In genomic region chr10:48234807-48235206, GRCh38 we compare ENCODE assay signal across 1 cellular context.
TF ChIP-seq lines count a peak whose summit lies in the region.

No MANE protein-coding gene starts in this region.

TF ChIP-seq in H1, 55 proteins besides CTCF, POLR2A, EP300 and RAD21 (continued from another document):
- TF ChIP-seq E2F6 (IDR thresholded peaks at IDR 0.05) (no peak), HDAC2 (IDR thresholded peaks at IDR 0.05; ENCODE audit: borderline replicate concordance in 1 of 2, low read depth in 2 of 2, low read length in 2 of 2) (no peak), KDM5A (IDR thresholded peaks at IDR 0.05; ENCODE audit: low read length) (no peak), CBX8 (IDR thresholded peaks at IDR 0.05; ENCODE audit: borderline replicate concordance, low read depth, low read length) (no peak), SIX5 (IDR thresholded peaks at IDR 0.05; ENCODE audit: low read depth, low read length) (no peak), NANOG (IDR thresholded peaks at IDR 0.05; ENCODE audit: insufficient read depth, low read depth, low read length, poor library complexity, severe bottlenecking) (no peak), MAX (IDR thresholded peaks at IDR 0.05) (no peak), PHF8 (conservative IDR thresholded peaks at IDR 0.05; ENCODE audit: low read depth, low read length) (no peak), RBBP5 (IDR thresholded peaks at IDR 0.05; ENCODE audit: borderline replicate concordance, low read depth, low read length) (no peak), GABPA (IDR thresholded peaks at IDR 0.05; ENCODE audit: borderline replicate concordance, insufficient read depth, low read length) (no peak), ASH2L (IDR thresholded peaks at IDR 0.05; ENCODE audit: low read length) (no peak), CBX5 (IDR thresholded peaks at IDR 0.05; ENCODE audit: low read depth, low read length) (no peak)
